17 cellular contexts compared by ENCODE assay signal in the genomic region with DNA sequence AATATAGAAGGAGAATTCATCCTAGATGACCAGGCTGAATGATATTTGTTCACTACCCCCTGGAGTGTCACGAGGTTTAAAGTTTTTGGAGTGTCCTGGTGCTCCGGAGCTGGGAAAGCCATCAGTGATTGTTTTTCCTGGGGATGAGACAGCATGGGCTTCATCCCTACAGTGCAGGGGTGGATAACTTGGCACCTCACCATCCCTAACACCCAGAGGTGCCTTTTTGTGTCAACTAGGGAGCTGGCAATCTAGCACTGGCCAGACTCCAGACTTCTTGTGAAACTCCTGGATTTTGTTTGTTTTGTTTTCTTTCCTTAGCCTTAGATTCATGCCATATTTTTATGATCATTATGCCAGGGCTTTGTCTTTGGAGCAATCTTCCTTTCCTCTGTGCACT.
DNase-seq lines count a peak whose midpoint lies in the region; FAIRE-seq and TF ChIP-seq lines count a peak whose summit lies in the region.
"Had no signal": no experiment of that assay in that cellular context is flagged by ENCODE, and none has a peak within 500 bp of the region (broad histone marks: within the 10 kb centered on the region; RNA-seq: fewer than 3 reads in every experiment).

No MANE protein-coding gene starts in this region.

- peaks cover 5% of the 10 kb centered on the region for H3K79me2 ChIP-seq in ACC112 (ENCODE audit: control insufficient read depth, insufficient read depth, low read length, unreplicated experiment)

- H3K4me3 ChIP-seq in ACC112 (ENCODE audit: low read depth, low read length): peak overlapping the region; percentile 12; the same call in 1 of the 2 replicates
- no peak overlapping the region for H3K4me3 ChIP-seq in fibroblast of mammary gland (ENCODE audit: control insufficient read depth, low read depth, low read length)
- no peak overlapping the region for H3K4me3 ChIP-seq in rectal smooth muscle tissue (ENCODE audit: low read length)
- no peak overlapping the region for H3K4me3 ChIP-seq in H7 (ENCODE audit: insufficient read depth, low read depth, low read length)
- H3K4me3 ChIP-seq: psoas muscle had no signal

- H2AFZ ChIP-seq in ACC112 (ENCODE audit: low read length, unreplicated experiment): no peak overlapping the region

- no peak overlapping the region for H3K9ac ChIP-seq in rectal smooth muscle tissue (ENCODE audit: low read length)
- H3K9ac ChIP-seq: KMS-11 had no signal

- no peaks in the 10 kb centered on the region for H3K36me3 ChIP-seq in ACC112 (ENCODE audit: insufficient read depth, low read length)
- H3K36me3 ChIP-seq in rectal smooth muscle tissue (ENCODE audit: control insufficient read depth, insufficient read depth, low read length): no peaks in the 10 kb centered on the region
- H3K36me3 ChIP-seq in H7 (replicated peaks; ENCODE audit: control insufficient read depth, insufficient read depth, low read length): no peaks in the 10 kb centered on the region

- H3K27ac ChIP-seq in ACC112 (ENCODE audit: low read depth, low read length) (peak overlapping the region; percentile 32; the same call in 1 of the 2 replicates), rectal smooth muscle tissue (ENCODE audit: low read depth, low read length) (peak overlapping the region; percentile 83)
- H3K27ac ChIP-seq: KMS-11, psoas muscle had no signal

- H3K27me3 ChIP-seq in ACC112 (ENCODE audit: insufficient read depth, low read length) (no peaks in the 10 kb centered on the region), rectal smooth muscle tissue (ENCODE audit: control insufficient read depth, insufficient read depth, low read length) (no peaks in the 10 kb centered on the region), H7 (ENCODE audit: control insufficient read depth, insufficient read depth, low read length) (peaks cover 1% of the 10 kb centered on the region; the same call in 1 of the 2 replicates)

- peaks cover 63% of the 10 kb centered on the region for H3K4me1 ChIP-seq in ACC112 (ENCODE audit: control insufficient read depth, insufficient read depth, low read length, unreplicated experiment)
- H3K4me1 ChIP-seq in rectal smooth muscle tissue (ENCODE audit: control insufficient read depth, insufficient read depth, low read length): peaks cover 61% of the 10 kb centered on the region

- peak; percentile 53 for DNase-seq in LHCN-M2 (ENCODE audit: low read depth)
- peak; percentile 83 for DNase-seq in fibroblast of mammary gland (ENCODE audit: low read depth)
- no peak for DNase-seq in GM19239 (ENCODE audit: insufficient read length, low spot score)
- DNase-seq in H7: no peak
- no peak for DNase-seq in NCI-H1417 (lab: John Stamatoyannopoulos, UW)
- no peak for DNase-seq in NCI-H1436 (lab: John Stamatoyannopoulos, UW)
- DNase-seq: activated CD8-positive, alpha-beta T cell treated with anti-CD3 and anti-CD28 coated beads, Interleukin-2, amount 10 ng/mL, durations not matched to agents 7 days and 5 days; aorta; NCI-H1694 treated with DMSO at 0.1 percent for 48 hours; NCI-H446; OCI-M1; stimulated activated CD4-positive, alpha-beta T cell treated with anti-CD3 and anti-CD28 coated beads, Interleukin-4, amount 100 ng/mL, for 4 hours had no signal

- FAIRE-seq in GM19239 (lab: Jason Lieb, UNC): no peak
- FAIRE-seq: keratinocyte had no signal

- no peak for TF ChIP-seq CTCF in fibroblast of mammary gland (conservative IDR thresholded peaks at IDR 0.05; ENCODE audit: control insufficient read depth, insufficient read depth, low read depth, low read length)

Comparison
In these comparisons a context has a peak if more than half of its experiments do, and no peak if none do; other contexts are left out.
1. DNase-seq: peak in LHCN-M2 (single experiment) and fibroblast of mammary gland (single experiment); none in GM19239 (single experiment), H7 (single experiment), NCI-H1417 (0 of 3) and NCI-H1436 (single experiment).